In the genomic region with DNA sequence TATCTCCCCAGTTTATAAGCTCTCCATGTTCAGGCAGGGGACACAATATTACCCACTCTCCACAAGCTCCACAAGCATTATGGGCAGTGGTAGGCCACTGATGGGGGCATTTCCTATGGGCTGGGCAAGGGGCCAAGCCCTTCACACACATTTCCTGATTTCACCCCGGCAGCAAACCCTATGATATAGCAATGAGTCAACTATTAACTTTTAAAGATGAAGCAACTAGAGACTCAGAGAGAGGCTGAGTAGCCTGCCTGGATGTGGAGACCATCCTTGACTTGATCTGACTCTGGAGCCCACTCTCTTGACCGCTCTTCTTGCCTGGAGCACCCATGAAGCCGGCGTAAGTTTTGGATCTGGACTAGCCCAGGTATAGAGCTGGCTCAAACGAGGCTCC, we compare ENCODE assay signal across 22 cellular contexts. TPM values are rescaled to one million over a fixed set of nuclear protein-coding genes. Genes with fewer than 3 reads are reported as not detected.
DNase-seq lines count a peak whose midpoint lies in the region; ATAC-seq and TF ChIP-seq lines count a peak whose summit lies in the region.
"Had no signal": no experiment of that assay in that cellular context is flagged by ENCODE, and none has a peak within 500 bp of the region (broad histone marks: within the 10 kb centered on the region; RNA-seq: fewer than 3 reads in every experiment).

No MANE protein-coding gene starts in this region.

- DNase-seq in AG08395 (ENCODE audit: low spot score) (peak; percentile 16), HT-29 (ENCODE audit: low spot score) (peak; percentile 3), RWPE2 (ENCODE audit: low spot score) (no peak), fibroblast of the aortic adventitia (ENCODE audit: low read depth) (peak; percentile 22), NCI-H1105 (lab: John Stamatoyannopoulos, UW) (no peak), Peyer's patch (no peak), substantia nigra (lab: John Stamatoyannopoulos, UW) (no peak)
- DNase-seq: activated CD4-positive, alpha-beta memory T cell treated with anti-CD3 and anti-CD28 coated beads, Interleukin-2, amount 10 ng/mL, durations not matched to agents 7 days and 5 days; activated naive CD4-positive, alpha-beta T cell treated with anti-CD3 and anti-CD28 coated beads, Interleukin-2, amount 50 U/mL, for 16 hours; activated T-cell treated with anti-CD3 and anti-CD28 coated beads, Interleukin-2, amount 50 U/mL, for 4 hours; cortex of kidney; Karpas-422; NCI-H1694 treated with DMSO at 0.1 percent for 48 hours; NCI-H446; T-helper 1 cell; upper lobe of left lung had no signal

- TF ChIP-seq POLR2A in Peyer's patch (IDR thresholded peaks at IDR 0.05): no peak

- TF ChIP-seq CTCF in RWPE2 (IDR thresholded peaks at IDR 0.05; ENCODE audit: poor library complexity, severe bottlenecking) (no peak), fibroblast of the aortic adventitia (IDR thresholded peaks at IDR 0.05; ENCODE audit: insufficient read depth, low read length) (no peak), Peyer's patch (IDR thresholded peaks at IDR 0.05) (no peak)

- H3K4me3 ChIP-seq in RWPE2 (ENCODE audit: severe bottlenecking) (no peak overlapping the region), fibroblast of the aortic adventitia (ENCODE audit: low read depth, low read length) (no peak overlapping the region), Peyer's patch (no peak overlapping the region)
- H3K4me3 ChIP-seq: upper lobe of left lung had no signal

- peak; percentile 77 for ATAC-seq in RWPE2 (ENCODE audit: low read depth)
- no peak for ATAC-seq in HG02938 (IDR thresholded peaks at IDR 0.05; ENCODE audit: unreplicated experiment)
- ATAC-seq: activated T-cell treated with anti-CD3 and anti-CD28 coated beads, Interleukin-2, amount 50 U/mL, for 4 hours; sciatic nerve had no signal

- H3K36me3 ChIP-seq in RWPE2 (ENCODE audit: low read depth): no peaks in the 10 kb centered on the region
- no peaks in the 10 kb centered on the region for H3K36me3 ChIP-seq in Peyer's patch
- H3K36me3 ChIP-seq: upper lobe of left lung, WERI-Rb-1 had no signal

- H3K27ac ChIP-seq in RWPE2 (ENCODE audit: poor library complexity, severe bottlenecking) (no peak overlapping the region), Peyer's patch (no peak overlapping the region), substantia nigra (ENCODE audit: low read depth, low read length, poor library complexity, severe bottlenecking) (no peak overlapping the region)
- H3K27ac ChIP-seq: upper lobe of left lung, WERI-Rb-1 had no signal

- H3K4me1 ChIP-seq in RWPE2 (ENCODE audit: insufficient read depth, poor library complexity, severe bottlenecking) (no peaks in the 10 kb centered on the region), Peyer's patch (no peaks in the 10 kb centered on the region)
- H3K4me1 ChIP-seq: upper lobe of left lung had no signal

- H3K27me3 ChIP-seq in RWPE2 (ENCODE audit: insufficient read depth, poor library complexity, severe bottlenecking) (no peaks in the 10 kb centered on the region), Peyer's patch (no peaks in the 10 kb centered on the region)
- H3K27me3 ChIP-seq: upper lobe of left lung had no signal

- no peaks in the 10 kb centered on the region for H3K9me3 ChIP-seq in RWPE2 (ENCODE audit: severe bottlenecking)
- no peaks in the 10 kb centered on the region for H3K9me3 ChIP-seq in Peyer's patch
- H3K9me3 ChIP-seq: upper lobe of left lung had no signal

RNA-seq across cellular contexts. Expression of a gene that starts 27.4 kb away (rescaled TPM):
- not detected in 2 replicates for total RNA-seq in HT-29 (2014; rRNA removed; shearing (Covaris generic))
- total RNA-seq in fibroblast of the aortic adventitia (ENCODE audit: low replicate concordance): not detected in 2 replicates
- total RNA-seq in Peyer's patch: not detected
- total RNA-seq: activated CD4-positive, alpha-beta memory T cell treated with anti-CD3 and anti-CD28 coated beads, Interleukin-2, amount 10 ng/mL, durations not matched to agents 7 days and 5 days; activated T-cell treated with anti-CD3 and anti-CD28 coated beads, Interleukin-2, amount 50 U/mL, for 4 hours; glomerular endothelial cell; lower leg skin; omental fat pad; sciatic nerve had no signal

RNA-seq across cellular contexts. Expression of a gene that starts 27.5 kb away (rescaled TPM):
- not detected in 2 replicates for total RNA-seq in HT-29 (2014; rRNA removed; shearing (Covaris generic))
- total RNA-seq in fibroblast of the aortic adventitia (ENCODE audit: low replicate concordance) (under 0.01 TPM in 1 of 2 replicates, not detected in the other), Peyer's patch (not detected)
- total RNA-seq: activated CD4-positive, alpha-beta memory T cell treated with anti-CD3 and anti-CD28 coated beads, Interleukin-2, amount 10 ng/mL, durations not matched to agents 7 days and 5 days; lower leg skin; omental fat pad had no signal

RNA-seq across cellular contexts. Expression of a gene that starts 31.6 kb away (rescaled TPM):
- not detected in 2 replicates for total RNA-seq in HT-29 (2014; rRNA removed; shearing (Covaris generic))
- total RNA-seq in fibroblast of the aortic adventitia (ENCODE audit: low replicate concordance) (not detected in 2 replicates), Peyer's patch (not detected)
- total RNA-seq: activated CD4-positive, alpha-beta memory T cell treated with anti-CD3 and anti-CD28 coated beads, Interleukin-2, amount 10 ng/mL, durations not matched to agents 7 days and 5 days; activated T-cell treated with anti-CD3 and anti-CD28 coated beads, Interleukin-2, amount 50 U/mL, for 4 hours; glomerular endothelial cell; lower leg skin; omental fat pad; sciatic nerve; upper lobe of left lung had no signal

RNA-seq across cellular contexts. Expression of a gene that starts 46.3 kb away (rescaled TPM):
- not detected in 2 replicates for total RNA-seq in HT-29 (2014; rRNA removed; shearing (Covaris generic))
- not detected in 2 replicates for total RNA-seq in fibroblast of the aortic adventitia (ENCODE audit: low replicate concordance)
- total RNA-seq in Peyer's patch: not detected
- total RNA-seq: activated CD4-positive, alpha-beta memory T cell treated with anti-CD3 and anti-CD28 coated beads, Interleukin-2, amount 10 ng/mL, durations not matched to agents 7 days and 5 days; activated T-cell treated with anti-CD3 and anti-CD28 coated beads, Interleukin-2, amount 50 U/mL, for 4 hours; glomerular endothelial cell; lower leg skin; omental fat pad; sciatic nerve; upper lobe of left lung had no signal

Comparison
In these comparisons a context has a peak if more than half of its experiments do, and no peak if none do; other contexts are left out.
1. DNase-seq: peak in AG08395 (single experiment), HT-29 (single experiment) and fibroblast of the aortic adventitia (single experiment); none in RWPE2 (single experiment), NCI-H1105 (single experiment), Peyer's patch (0 of 3) and substantia nigra (0 of 49).